Comparison of ENCODE assay signal across 12 cellular contexts in genomic region chr13:113548778-113549621, GRCh38. TPM values are rescaled to one million over a fixed set of nuclear protein-coding genes. Genes with fewer than 3 reads are reported as not detected.
A peak's percentile ranks its signal among the peaks of the same experiment; 100 is the strongest.
DNase-seq lines count a peak whose midpoint lies in the region; ATAC-seq and TF ChIP-seq lines count a peak whose summit lies in the region.
"Had no signal": no experiment of that assay in that cellular context is flagged by ENCODE, and none has a peak within 500 bp of the region (broad histone marks: within the 10 kb centered on the region; RNA-seq: fewer than 3 reads in every experiment).

No MANE protein-coding gene starts in this region.

- H3K4me1 Mint-ChIP-seq in glutamatergic neuron (ENCODE audit: low read depth, unreplicated experiment), result peaks cover 42% of the 10 kb centered on the region
- peaks cover 7% of the 10 kb centered on the region for H3K4me1 Mint-ChIP-seq in stimulated activated memory B cell treated with anti-CD40 and anti-IgM and Interleukin-4, amounts not matched to agents 10 μg/mL and 1 μg/mL and 100 μg/mL, for 72 hours

- no peaks in the 10 kb centered on the region for H3K27me3 ChIP-seq in spleen (replicated peaks in 1 of 7)

- DNase-seq in DMS79 treated with DMSO at 0.1 percent for 48 hours (lab: John Stamatoyannopoulos, UW), result peak; percentile 68
- no peak for DNase-seq in DMS79 (lab: John Stamatoyannopoulos, UW)
- peak; percentile 86 for DNase-seq in SK-N-DZ (ENCODE audit: low spot score)
- peak; percentile 40 for DNase-seq in glutamatergic neuron
- DNase-seq in spleen, result peak; percentile 49
- DNase-seq in GM20000 (ENCODE audit: low spot score), result no peak
- DNase-seq: activated gamma-delta T cell, NCI-H2171 treated with DMSO at 0.1 percent for 48 hours, psoas muscle had no signal

- no peak for ATAC-seq in GM18502 (IDR thresholded peaks at IDR 0.05; ENCODE audit: poor library complexity, unreplicated experiment)
- no peak for ATAC-seq in stimulated activated memory B cell treated with anti-CD40 and anti-IgM and Interleukin-4, amounts not matched to agents 10 μg/mL and 1 μg/mL and 100 μg/mL, for 72 hours
- ATAC-seq: psoas muscle had no signal

- H3K36me3 Mint-ChIP-seq in glutamatergic neuron (ENCODE audit: unreplicated experiment), result no peaks in the 10 kb centered on the region
- peaks cover 55% of the 10 kb centered on the region for H3K36me3 Mint-ChIP-seq in stimulated activated memory B cell treated with anti-CD40 and anti-IgM and Interleukin-4, amounts not matched to agents 10 μg/mL and 1 μg/mL and 100 μg/mL, for 72 hours

- peak overlapping the region in 1 of 8 donors; percentile 4 for H3K4me3 ChIP-seq in spleen
- H3K4me3 ChIP-seq: psoas muscle had no signal

- no peaks in the 10 kb centered on the region for H3K9me3 ChIP-seq in spleen
- H3K9me3 ChIP-seq: psoas muscle had no signal

- TF ChIP-seq CTCF in glutamatergic neuron (IDR thresholded peaks at IDR 0.05; ENCODE audit: partially characterized antibody, unreplicated experiment), result no peak
- no peak for TF ChIP-seq CTCF in spleen (IDR thresholded peaks at IDR 0.05 in 8 of 11, conservative IDR thresholded peaks at IDR 0.05 in 3 of 11)
- TF ChIP-seq CTCF in GM20000 (IDR thresholded peaks at IDR 0.05; ENCODE audit: extremely low read depth, missing control alignments), result no peak

- peak overlapping the region; percentile 64 for H3K27ac Mint-ChIP-seq in glutamatergic neuron (ENCODE audit: unreplicated experiment)
- no peak overlapping the region for H3K27ac Mint-ChIP-seq in stimulated activated memory B cell treated with anti-CD40 and anti-IgM and Interleukin-4, amounts not matched to agents 10 μg/mL and 1 μg/mL and 100 μg/mL, for 72 hours

- whole genome bisulfite sequencing in spleen, 5 donors, result 83 to 90% (median 86%) methylated on average over 22 to 25 of the region's 25 CpGs

- no peak for TF ChIP-seq POLR2A in spleen (IDR thresholded peaks at IDR 0.05)

- H3K27ac ChIP-seq in spleen, result peak overlapping the region in 5 of 8 donors; percentile 49 to 83 (median 64)
- H3K27ac ChIP-seq: 22Rv1, psoas muscle had no signal

- intact Hi-C loops in spleen (cut with DNase I; ENCODE audit: low total_unique reads), result no loop called here

- H3K9me3 Mint-ChIP-seq in glutamatergic neuron (ENCODE audit: unreplicated experiment), result peaks cover 8% of the 10 kb centered on the region
- H3K9me3 Mint-ChIP-seq in stimulated activated memory B cell treated with anti-CD40 and anti-IgM and Interleukin-4, amounts not matched to agents 10 μg/mL and 1 μg/mL and 100 μg/mL, for 72 hours, result no peaks in the 10 kb centered on the region

- H3K4me3 Mint-ChIP-seq in glutamatergic neuron (ENCODE audit: unreplicated experiment), result peak overlapping the region; percentile 69
- no peak overlapping the region for H3K4me3 Mint-ChIP-seq in stimulated activated memory B cell treated with anti-CD40 and anti-IgM and Interleukin-4, amounts not matched to agents 10 μg/mL and 1 μg/mL and 100 μg/mL, for 72 hours

- peaks cover 0 to 77% (median 42%) of the 10 kb centered on the region in 6 donors for H3K4me1 ChIP-seq in spleen

- H3K27me3 Mint-ChIP-seq in glutamatergic neuron (ENCODE audit: unreplicated experiment), result peaks cover 9% of the 10 kb centered on the region
- no peaks in the 10 kb centered on the region for H3K27me3 Mint-ChIP-seq in stimulated activated memory B cell treated with anti-CD40 and anti-IgM and Interleukin-4, amounts not matched to agents 10 μg/mL and 1 μg/mL and 100 μg/mL, for 72 hours

- H3K36me3 ChIP-seq in spleen, result peaks cover 0 to 90% (median 17%) of the 10 kb centered on the region in 6 donors

RNA-seq across cellular contexts. Expression of gene TFDP1, which starts 35.6 kb away (rescaled TPM):
- 113 and 158 TPM in 2 replicates for polyA plus RNA-seq in SK-N-DZ (2014; cell fraction: cytosol; rRNA removed)
- 133 and 178 TPM in 2 replicates for polyA plus RNA-seq in SK-N-DZ (2014; cell fraction: nucleus; rRNA removed)
- 62.0 TPM for total RNA-seq in glutamatergic neuron (ENCODE audit: unreplicated experiment)
- total RNA-seq in spleen, result 10 to 100 TPM; 47.5 to 91.7 (median 59.4) TPM
- polyA plus RNA-seq in spleen, result 10 to 100 TPM; 21.7 to 42.4 (median 40.1) TPM

RNA-seq across cellular contexts. Expression of gene DCUN1D2, which starts 58.5 kb away (rescaled TPM):
- 24.9 and 26.8 TPM in 2 replicates for polyA plus RNA-seq in SK-N-DZ (2014; cell fraction: cytosol; rRNA removed)
- polyA plus RNA-seq in SK-N-DZ (2014; cell fraction: nucleus; rRNA removed), result 33.6 and 77.2 TPM in 2 replicates
- 97.7 TPM for total RNA-seq in glutamatergic neuron (ENCODE audit: unreplicated experiment)
- 10 to 100 TPM; 22.7 to 33.1 (median 26.3) TPM for total RNA-seq in spleen
- polyA plus RNA-seq in spleen, result 10 to 100 TPM in 2 of 3 donors, 1 to 10 TPM in 1; 6.3 to 12.7 (median 11.1) TPM

Comparison
In these comparisons a context has a peak if more than half of its experiments do, and no peak if none do; other contexts are left out.
1. DNase-seq: peak in DMS79 treated with DMSO at 0.1 percent for 48 hours (single experiment), SK-N-DZ (single experiment), glutamatergic neuron (single experiment) and spleen (single experiment); none in DMS79 (single experiment) and GM20000 (single experiment).